ENCODE assay signal across 1 cellular context in the genomic region with DNA sequence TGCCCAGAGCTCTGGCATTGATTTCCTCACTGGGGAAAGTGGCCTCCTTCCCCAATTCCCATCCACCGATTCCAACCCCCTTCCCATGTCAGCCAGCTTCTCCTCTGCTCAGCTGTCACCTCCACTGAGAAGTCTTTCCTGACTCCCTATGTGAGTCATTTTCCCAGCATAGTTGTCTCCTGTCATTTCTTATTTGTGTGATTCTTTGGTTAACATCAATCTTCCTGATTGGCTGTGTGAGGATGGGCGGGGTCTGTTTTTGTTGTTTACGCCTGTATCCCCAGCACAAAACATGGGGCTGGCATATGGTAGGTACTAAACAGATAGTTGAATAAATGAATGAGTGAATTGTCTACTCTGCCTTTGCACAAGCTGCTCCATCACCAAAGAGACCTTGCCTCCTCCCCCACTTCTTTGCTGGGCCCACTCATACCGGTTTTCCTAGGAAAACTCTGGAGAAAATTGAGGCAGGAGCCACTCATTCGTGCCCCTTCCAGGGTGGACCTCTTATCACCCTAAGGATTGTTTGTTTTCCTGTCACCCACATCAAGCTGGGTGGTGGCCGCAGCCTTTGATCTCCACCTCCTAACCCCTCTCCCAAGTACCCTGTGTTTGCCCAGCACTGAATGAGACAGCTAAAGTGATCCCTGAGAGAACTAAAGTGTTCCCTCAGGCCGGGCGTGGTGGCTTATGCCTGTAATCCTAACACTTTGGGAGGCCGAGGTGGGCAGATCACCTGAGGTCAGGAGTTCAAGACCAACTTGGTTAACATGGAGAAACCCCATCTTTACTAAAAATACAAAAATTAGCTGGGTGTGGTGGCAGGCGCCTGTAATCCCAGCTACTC.
TF ChIP-seq lines count a peak whose summit lies in the region.

No MANE protein-coding gene starts in this region.

TF ChIP-seq in HepG2, 621 proteins besides CTCF, POLR2A, EP300 and RAD21 (continued from another document and continues in another):
- TF ChIP-seq, protein P1, sequence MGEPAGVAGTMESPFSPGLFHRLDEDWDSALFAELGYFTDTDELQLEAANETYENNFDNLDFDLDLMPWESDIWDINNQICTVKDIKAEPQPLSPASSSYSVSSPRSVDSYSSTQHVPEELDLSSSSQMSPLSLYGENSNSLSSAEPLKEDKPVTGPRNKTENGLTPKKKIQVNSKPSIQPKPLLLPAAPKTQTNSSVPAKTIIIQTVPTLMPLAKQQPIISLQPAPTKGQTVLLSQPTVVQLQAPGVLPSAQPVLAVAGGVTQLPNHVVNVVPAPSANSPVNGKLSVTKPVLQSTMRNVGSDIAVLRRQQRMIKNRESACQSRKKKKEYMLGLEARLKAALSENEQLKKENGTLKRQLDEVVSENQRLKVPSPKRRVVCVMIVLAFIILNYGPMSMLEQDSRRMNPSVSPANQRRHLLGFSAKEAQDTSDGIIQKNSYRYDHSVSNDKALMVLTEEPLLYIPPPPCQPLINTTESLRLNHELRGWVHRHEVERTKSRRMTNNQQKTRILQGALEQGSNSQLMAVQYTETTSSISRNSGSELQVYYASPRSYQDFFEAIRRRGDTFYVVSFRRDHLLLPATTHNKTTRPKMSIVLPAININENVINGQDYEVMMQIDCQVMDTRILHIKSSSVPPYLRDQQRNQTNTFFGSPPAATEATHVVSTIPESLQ (CRISPR knock-in tag; conservative IDR thresholded peaks at IDR 0.05): no peak
- TF ChIP-seq ZSCAN29 (CRISPR knock-in tag; conservative IDR thresholded peaks at IDR 0.05): no peak; the same call in 1 of the 2 replicates
- 0 out of 2 replicates have a peak, but pooled peaks have one; percentile 24 for TF ChIP-seq JUND (CRISPR knock-in tag; IDR thresholded peaks at IDR 0.05)
- TF ChIP-seq ONECUT2 (CRISPR knock-in tag; IDR thresholded peaks at IDR 0.05): no peak
- no peak for TF ChIP-seq HOXA9 (CRISPR knock-in tag; IDR thresholded peaks at IDR 0.05; ENCODE audit: borderline replicate concordance)
- no peak for TF ChIP-seq ZC3H4 (CRISPR knock-in tag; IDR thresholded peaks at IDR 0.05; ENCODE audit: borderline replicate concordance)
- peak; percentile 54 for TF ChIP-seq ELF3 (CRISPR knock-in tag; IDR thresholded peaks at IDR 0.05)
- 0 out of 2 replicates have a peak, but pooled peaks have one; percentile 39 for TF ChIP-seq ZKSCAN8 (CRISPR knock-in tag; IDR thresholded peaks at IDR 0.05; ENCODE audit: borderline replicate concordance)
- no peak for TF ChIP-seq ZNF644 (CRISPR knock-in tag; IDR thresholded peaks at IDR 0.05; ENCODE audit: low read depth)
- TF ChIP-seq PTBP1 (IDR thresholded peaks at IDR 0.05; ENCODE audit: low read depth, low read length, poor library complexity, severe bottlenecking): no peak
- TF ChIP-seq RBM22 (optimal IDR thresholded peaks at IDR 0.05; ENCODE audit: low read length): no peak
- TF ChIP-seq ZNF768 (CRISPR knock-in tag; IDR thresholded peaks at IDR 0.05): no peak
- no peak for TF ChIP-seq CENPT (CRISPR knock-in tag; IDR thresholded peaks at IDR 0.05; ENCODE audit: low read depth)
- TF ChIP-seq, protein P2, sequence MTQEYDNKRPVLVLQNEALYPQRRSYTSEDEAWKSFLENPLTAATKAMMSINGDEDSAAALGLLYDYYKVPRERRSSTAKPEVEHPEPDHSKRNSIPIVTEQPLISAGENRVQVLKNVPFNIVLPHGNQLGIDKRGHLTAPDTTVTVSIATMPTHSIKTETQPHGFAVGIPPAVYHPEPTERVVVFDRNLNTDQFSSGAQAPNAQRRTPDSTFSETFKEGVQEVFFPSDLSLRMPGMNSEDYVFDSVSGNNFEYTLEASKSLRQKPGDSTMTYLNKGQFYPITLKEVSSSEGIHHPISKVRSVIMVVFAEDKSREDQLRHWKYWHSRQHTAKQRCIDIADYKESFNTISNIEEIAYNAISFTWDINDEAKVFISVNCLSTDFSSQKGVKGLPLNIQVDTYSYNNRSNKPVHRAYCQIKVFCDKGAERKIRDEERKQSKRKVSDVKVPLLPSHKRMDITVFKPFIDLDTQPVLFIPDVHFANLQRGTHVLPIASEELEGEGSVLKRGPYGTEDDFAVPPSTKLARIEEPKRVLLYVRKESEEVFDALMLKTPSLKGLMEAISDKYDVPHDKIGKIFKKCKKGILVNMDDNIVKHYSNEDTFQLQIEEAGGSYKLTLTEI (CRISPR knock-in tag; conservative IDR thresholded peaks at IDR 0.05): no peak
- no peak for TF ChIP-seq ZNF800 (CRISPR knock-in tag; IDR thresholded peaks at IDR 0.05)
- TF ChIP-seq, protein P3, sequence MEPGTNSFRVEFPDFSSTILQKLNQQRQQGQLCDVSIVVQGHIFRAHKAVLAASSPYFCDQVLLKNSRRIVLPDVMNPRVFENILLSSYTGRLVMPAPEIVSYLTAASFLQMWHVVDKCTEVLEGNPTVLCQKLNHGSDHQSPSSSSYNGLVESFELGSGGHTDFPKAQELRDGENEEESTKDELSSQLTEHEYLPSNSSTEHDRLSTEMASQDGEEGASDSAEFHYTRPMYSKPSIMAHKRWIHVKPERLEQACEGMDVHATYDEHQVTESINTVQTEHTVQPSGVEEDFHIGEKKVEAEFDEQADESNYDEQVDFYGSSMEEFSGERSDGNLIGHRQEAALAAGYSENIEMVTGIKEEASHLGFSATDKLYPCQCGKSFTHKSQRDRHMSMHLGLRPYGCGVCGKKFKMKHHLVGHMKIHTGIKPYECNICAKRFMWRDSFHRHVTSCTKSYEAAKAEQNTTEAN (CRISPR knock-in tag; conservative IDR thresholded peaks at IDR 0.05): no peak
- TF ChIP-seq NCOA1 (CRISPR knock-in tag; IDR thresholded peaks at IDR 0.05): no peak
- peak; percentile 42; the same call in 1 of the 2 replicates for TF ChIP-seq FOXJ3 (CRISPR knock-in tag; IDR thresholded peaks at IDR 0.05; ENCODE audit: borderline replicate concordance)
- no peak for TF ChIP-seq ZFP91 (CRISPR knock-in tag; IDR thresholded peaks at IDR 0.05; ENCODE audit: borderline replicate concordance)
- TF ChIP-seq ERF (CRISPR knock-in tag; IDR thresholded peaks at IDR 0.05): peak; percentile 48; the same call in 1 of the 2 replicates
- peak; percentile 93 for TF ChIP-seq ARID5B (CRISPR knock-in tag; IDR thresholded peaks at IDR 0.05)
- peak; percentile 56; the same call in 1 of the 2 replicates for TF ChIP-seq ZBTB25 (CRISPR knock-in tag; IDR thresholded peaks at IDR 0.05)
- TF ChIP-seq ELF4 (CRISPR knock-in tag; IDR thresholded peaks at IDR 0.05; ENCODE audit: borderline replicate concordance): no peak
- TF ChIP-seq ZNF451 (CRISPR knock-in tag; IDR thresholded peaks at IDR 0.05): no peak
- TF ChIP-seq ZFP36L2 (CRISPR knock-in tag; IDR thresholded peaks at IDR 0.05): no peak
- TF ChIP-seq HDAC2 (CRISPR knock-in tag; IDR thresholded peaks at IDR 0.05): peak; percentile 92
- TF ChIP-seq, protein P4, sequence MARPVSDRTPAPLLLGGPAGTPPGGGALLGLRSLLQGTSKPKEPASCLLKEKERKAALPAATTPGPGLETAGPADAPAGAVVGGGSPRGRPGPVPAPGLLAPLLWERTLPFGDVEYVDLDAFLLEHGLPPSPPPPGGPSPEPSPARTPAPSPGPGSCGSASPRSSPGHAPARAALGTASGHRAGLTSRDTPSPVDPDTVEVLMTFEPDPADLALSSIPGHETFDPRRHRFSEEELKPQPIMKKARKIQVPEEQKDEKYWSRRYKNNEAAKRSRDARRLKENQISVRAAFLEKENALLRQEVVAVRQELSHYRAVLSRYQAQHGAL (CRISPR knock-in tag; IDR thresholded peaks at IDR 0.05; ENCODE audit: not compliant biosample characterization): no peak
- TF ChIP-seq HCFC1 (IDR thresholded peaks at IDR 0.05; ENCODE audit: low read depth, low read length): no peak
- TF ChIP-seq CCAR2 (optimal IDR thresholded peaks at IDR 0.05; ENCODE audit: low read depth, low read length): no peak
- peak; percentile 94 for TF ChIP-seq RERE (CRISPR knock-in tag; IDR thresholded peaks at IDR 0.05; ENCODE audit: low read depth)
- TF ChIP-seq SNAI1 (CRISPR knock-in tag; IDR thresholded peaks at IDR 0.05; ENCODE audit: borderline replicate concordance): no peak
- no peak for TF ChIP-seq HOXA5 (CRISPR knock-in tag; IDR thresholded peaks at IDR 0.05)
- no peak for TF ChIP-seq TP53 (CRISPR knock-in tag; conservative IDR thresholded peaks at IDR 0.05)
